Comparison of ENCODE assay signal across 18 cellular contexts in genomic region chr13:32134991-32135390, GRCh38.
DNase-seq lines count a peak whose midpoint lies in the region; ATAC-seq and TF ChIP-seq lines count a peak whose summit lies in the region.
"Had no signal": no experiment of that assay in that cellular context is flagged by ENCODE, and none has a peak within 500 bp of the region (broad histone marks: within the 10 kb centered on the region; RNA-seq: fewer than 3 reads in every experiment).

No MANE protein-coding gene starts in this region.

- no peak overlapping the region for H3K23ac ChIP-seq in mesendoderm (ENCODE audit: low read length)

- TF ChIP-seq EP300 in gastroesophageal sphincter (IDR thresholded peaks at IDR 0.05): no peak

- no peak overlapping the region for H3K4me2 ChIP-seq in mesendoderm (ENCODE audit: low read length)

- no peaks in the 10 kb centered on the region for H3K9me3 Mint-ChIP-seq in stimulated activated effector memory CD8-positive, alpha-beta T cell treated with anti-CD3 and anti-CD28 coated beads, Interleukin-12 subunit alpha, Interleukin-12 subunit beta, amount 100 ng/mL, for 72 hours
- H3K9me3 Mint-ChIP-seq: activated naive CD8-positive, alpha-beta T cell treated with anti-CD3 and anti-CD28 coated beads, Interleukin-2, amount 50 U/mL, for 24 hours; CD4-positive, CD25-positive, alpha-beta regulatory T cell had no signal

- H3K27ac Mint-ChIP-seq in stimulated activated effector memory CD8-positive, alpha-beta T cell treated with anti-CD3 and anti-CD28 coated beads, Interleukin-12 subunit alpha, Interleukin-12 subunit beta, amount 100 ng/mL, for 72 hours: peak overlapping the region; percentile 58
- H3K27ac Mint-ChIP-seq: activated naive CD8-positive, alpha-beta T cell treated with anti-CD3 and anti-CD28 coated beads, Interleukin-2, amount 50 U/mL, for 24 hours; CD4-positive, CD25-positive, alpha-beta regulatory T cell had no signal

- intact Hi-C loops in ascending aorta (cut with DNase I): no loop called here

- no peak overlapping the region for H2BK5ac ChIP-seq in mesendoderm (ENCODE audit: low read length)

- H2BK15ac ChIP-seq in mesendoderm (replicated peaks; ENCODE audit: low read depth): no peak overlapping the region

- H2BK120ac ChIP-seq in mesendoderm (ENCODE audit: low read depth, low read length): no peak overlapping the region

- no peaks in the 10 kb centered on the region for H3K79me1 ChIP-seq in mesendoderm (ENCODE audit: low read length)

- no peaks in the 10 kb centered on the region for H3K9me3 ChIP-seq in ascending aorta
- no peaks in the 10 kb centered on the region for H3K9me3 ChIP-seq in gastroesophageal sphincter

- H3K18ac ChIP-seq in mesendoderm (ENCODE audit: low read length): no peak overlapping the region

- 41 to 48% methylated on average over 4 of the region's 4 CpGs for WGBS in gastroesophageal sphincter (ENCODE audit: low coverage in 1 of 2), 2 donors
- no CpG with 5 or more reads among the region's 4 CpGs for WGBS in mesendoderm (ENCODE audit: extremely low coverage, insufficient coverage, low lambda C conversion rate)

- peaks cover 9 to 20% of the 10 kb centered on the region in 2 donors for H3K4me1 ChIP-seq in ascending aorta
- H3K4me1 ChIP-seq in gastroesophageal sphincter: peaks cover 0 to 29% (median 2%) of the 10 kb centered on the region in 3 donors
- H3K4me1 ChIP-seq in mesendoderm (ENCODE audit: control insufficient read depth, low read depth, low read length): no peaks in the 10 kb centered on the region

- ATAC-seq in gastroesophageal sphincter (no peak), GM21723 (IDR thresholded peaks at IDR 0.05; ENCODE audit: unreplicated experiment) (no peak)
- no peak for ATAC-seq in stimulated activated effector memory CD8-positive, alpha-beta T cell treated with anti-CD3 and anti-CD28 coated beads, Interleukin-12 subunit alpha, Interleukin-12 subunit beta, amount 100 ng/mL, for 72 hours
- ATAC-seq: activated naive CD8-positive, alpha-beta T cell treated with anti-CD3 and anti-CD28 coated beads, Interleukin-2, amount 50 U/mL, for 24 hours; K562 had no signal

- DNase-seq in EH (ENCODE audit: low read depth) (peak; percentile 62), ascending aorta (ENCODE audit: low spot score in 2 of 2) (no peak), mesendoderm (no peak)
- DNase-seq in stimulated activated effector memory CD8-positive, alpha-beta T cell treated with anti-CD3 and anti-CD28 coated beads, Interleukin-12 subunit alpha, Interleukin-12 subunit beta, amount 100 ng/mL, for 72 hours (ENCODE audit: low spot score in 2 of 2): no peak
- no peak for DNase-seq in activated CD4-positive, CD25-positive, alpha-beta regulatory T cell (lab: John Stamatoyannopoulos, UW)
- DNase-seq in activated T-cell treated with anti-CD3 and anti-CD28 coated beads, Interleukin-2, amount 50 U/mL, for 48 hours: no peak
- DNase-seq: activated effector memory CD4-positive, alpha-beta T cell treated with anti-CD3 and anti-CD28 coated beads, Interleukin-2, amount 50 U/mL, for 16 hours; activated naive CD8-positive, alpha-beta T cell treated with anti-CD3 and anti-CD28 coated beads, Interleukin-2, amount 50 U/mL, for 24 hours; CD4-positive, CD25-positive, alpha-beta regulatory T cell; foreskin melanocyte; NCI-H1436 treated with DMSO at 0.1 percent for 48 hours; NCI-H524 treated with DMSO at 0.1 percent for 48 hours; occipital lobe had no signal

- H4K5ac ChIP-seq in mesendoderm (ENCODE audit: low read length): no peak overlapping the region

- no peaks in the 10 kb centered on the region for H3K36me3 Mint-ChIP-seq in stimulated activated effector memory CD8-positive, alpha-beta T cell treated with anti-CD3 and anti-CD28 coated beads, Interleukin-12 subunit alpha, Interleukin-12 subunit beta, amount 100 ng/mL, for 72 hours
- H3K36me3 Mint-ChIP-seq: CD4-positive, CD25-positive, alpha-beta regulatory T cell had no signal

- no peak overlapping the region for H3K9ac ChIP-seq in mesendoderm (ENCODE audit: low read length)

- H3K4ac ChIP-seq in mesendoderm (ENCODE audit: low read depth, low read length): no peak overlapping the region

- H3K4me3 ChIP-seq in ascending aorta (no peak overlapping the region), gastroesophageal sphincter (no peak overlapping the region), mesendoderm (ENCODE audit: low read length) (no peak overlapping the region)
- H3K4me3 ChIP-seq: K562, lung had no signal

- TF ChIP-seq POLR2A in gastroesophageal sphincter (IDR thresholded peaks at IDR 0.05): no peak

- H2AK5ac ChIP-seq in mesendoderm (ENCODE audit: low read length): no peak overlapping the region

- no peak for TF ChIP-seq CTCF in ascending aorta (IDR thresholded peaks at IDR 0.05)
- no peak for TF ChIP-seq CTCF in gastroesophageal sphincter (IDR thresholded peaks at IDR 0.05)

- H3K79me2 ChIP-seq in mesendoderm (ENCODE audit: control insufficient read depth, insufficient read depth, low read length): no peaks in the 10 kb centered on the region

- no peak overlapping the region for H3K4me3 Mint-ChIP-seq in stimulated activated effector memory CD8-positive, alpha-beta T cell treated with anti-CD3 and anti-CD28 coated beads, Interleukin-12 subunit alpha, Interleukin-12 subunit beta, amount 100 ng/mL, for 72 hours
- H3K4me3 Mint-ChIP-seq: activated naive CD8-positive, alpha-beta T cell treated with anti-CD3 and anti-CD28 coated beads, Interleukin-2, amount 50 U/mL, for 24 hours; CD4-positive, CD25-positive, alpha-beta regulatory T cell had no signal

- H3K36me3 ChIP-seq in ascending aorta: peaks cover 0 to 3% of the 10 kb centered on the region in 2 donors
- H3K36me3 ChIP-seq in gastroesophageal sphincter: no peaks in the 10 kb centered on the region
- H3K36me3 ChIP-seq in mesendoderm (ENCODE audit: control insufficient read depth, insufficient read depth, low read length): no peaks in the 10 kb centered on the region

- H4K8ac ChIP-seq in mesendoderm (ENCODE audit: low read depth, low read length): no peak overlapping the region

- H3K27ac ChIP-seq in ascending aorta: peak overlapping the region; percentile 89 to 96
- H3K27ac ChIP-seq in gastroesophageal sphincter: peak overlapping the region in 3 of 4 donors; percentile 17 to 31 (median 23)
- H3K27ac ChIP-seq in mesendoderm (ENCODE audit: low read depth, low read length): no peak overlapping the region
- H3K27ac ChIP-seq: RWPE1 had no signal

- no peaks in the 10 kb centered on the region for H3K4me1 Mint-ChIP-seq in stimulated activated effector memory CD8-positive, alpha-beta T cell treated with anti-CD3 and anti-CD28 coated beads, Interleukin-12 subunit alpha, Interleukin-12 subunit beta, amount 100 ng/mL, for 72 hours
- H3K4me1 Mint-ChIP-seq: activated naive CD8-positive, alpha-beta T cell treated with anti-CD3 and anti-CD28 coated beads, Interleukin-2, amount 50 U/mL, for 24 hours; CD4-positive, CD25-positive, alpha-beta regulatory T cell had no signal

- H3K27me3 ChIP-seq in ascending aorta (no peaks in the 10 kb centered on the region), gastroesophageal sphincter (no peaks in the 10 kb centered on the region), mesendoderm (ENCODE audit: insufficient read depth, low read length, poor library complexity) (no peaks in the 10 kb centered on the region)

- no peak overlapping the region for H3K56ac ChIP-seq in mesendoderm (ENCODE audit: low read length)
